ENCODE assay signal across 9 cellular contexts in the genomic region with DNA sequence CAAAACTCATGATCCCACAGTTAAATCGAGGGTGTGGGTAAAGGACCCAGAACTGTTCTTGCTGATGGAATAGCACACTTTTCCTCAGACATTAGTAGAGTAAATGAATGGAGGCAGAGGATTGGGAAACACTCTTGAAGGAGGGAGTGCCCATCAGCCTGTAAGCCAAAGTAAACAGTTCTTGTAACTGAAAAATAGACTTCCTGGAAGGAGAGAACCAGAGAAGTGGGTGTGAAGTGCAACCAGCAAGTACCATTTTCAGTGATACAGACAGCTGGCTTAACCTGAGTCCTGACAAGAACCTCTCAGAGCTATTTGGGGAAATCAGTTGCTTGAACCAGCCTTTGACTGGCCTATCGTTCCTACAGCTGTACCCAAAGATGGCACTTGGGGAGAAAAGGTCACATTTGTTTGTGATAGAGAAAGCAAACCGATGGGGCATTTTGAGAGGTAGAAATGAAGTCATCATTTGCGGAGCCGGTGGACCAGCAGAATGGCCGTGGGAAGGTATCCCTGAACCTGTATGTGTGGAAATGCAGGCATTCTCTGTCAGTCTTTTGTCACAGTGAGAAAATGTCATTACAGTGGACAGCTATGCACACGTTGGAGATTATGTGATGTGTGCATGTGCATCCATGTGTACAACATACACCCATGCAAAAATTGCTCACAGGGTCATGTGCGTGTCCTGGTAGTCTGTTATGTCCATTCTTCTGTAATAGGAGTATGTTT. TPM values are rescaled to one million over a fixed set of nuclear protein-coding genes. Genes with fewer than 3 reads are reported as not detected.
A peak's percentile ranks its signal among the peaks of the same experiment; 100 is the strongest.
DNase-seq lines count a peak whose midpoint lies in the region; ATAC-seq and TF ChIP-seq lines count a peak whose summit lies in the region.
"Had no signal": no experiment of that assay in that cellular context is flagged by ENCODE, and none has a peak within 500 bp of the region (broad histone marks: within the 10 kb centered on the region; RNA-seq: fewer than 3 reads in every experiment).

No MANE protein-coding gene starts in this region.

- no peak overlapping the region for H3K4me3 Mint-ChIP-seq in activated CD4-positive, alpha-beta T cell treated with anti-CD3 and anti-CD28 coated beads, Interleukin-2, amount 10 ng/mL, durations not matched to agents 7 days and 5 days
- H3K4me3 Mint-ChIP-seq in CD4-positive, alpha-beta memory T cell, result peak overlapping the region in 1 of 8 donors; percentile 20

- H3K9me3 Mint-ChIP-seq in activated CD4-positive, alpha-beta T cell treated with anti-CD3 and anti-CD28 coated beads, Interleukin-2, amount 10 ng/mL, durations not matched to agents 7 days and 5 days, result peaks cover 2% of the 10 kb centered on the region
- H3K9me3 Mint-ChIP-seq in CD4-positive, alpha-beta memory T cell, result no peaks in the 10 kb centered on the region

- TF ChIP-seq CTCF in transverse colon (IDR thresholded peaks at IDR 0.05), result no peak

- H3K4me1 ChIP-seq in transverse colon, result peaks cover 67 to 90% (median 76%) of the 10 kb centered on the region in 4 donors
- no peaks in the 10 kb centered on the region for H3K4me1 ChIP-seq in CD4-positive, alpha-beta memory T cell (ENCODE audit: insufficient read depth, low read length)

- in situ Hi-C loops in transverse colon (cut with MboI; ENCODE audit: low pct_ligation_motif_present in 1 of 4, low pct_unique_long_range_greater_than_20kb in 1 of 4, low sequenced_read_pairs in 3 of 4), result loop anchor here in 3 of 4 donors (25.0 kb wide), 2 partner anchors 89 to 114 kb away; no protein-coding TSS in a partner anchor

- WGBS in transverse colon (ENCODE audit: low coverage in 1 of 2), 2 donors, result 55 to 57% methylated on average over 5 to 8 of the region's 8 CpGs

- CTCF ChIA-PET in activated CD4-positive, alpha-beta T cell treated with anti-CD3 and anti-CD28 coated beads, Interleukin-2, amount 10 ng/mL, durations not matched to agents 7 days and 5 days (lab: Charles Lee), result no interaction called here
- CTCF ChIA-PET in CD4-positive, alpha-beta memory T cell (lab: Charles Lee; ENCODE audit: partially characterized antibody), result no interaction called here

- no peaks in the 10 kb centered on the region for H3K27me3 ChIP-seq in transverse colon
- no peaks in the 10 kb centered on the region for H3K27me3 ChIP-seq in CD4-positive, alpha-beta memory T cell (ENCODE audit: insufficient read depth, low read length)

- ATAC-seq in GM21576 (IDR thresholded peaks at IDR 0.05; ENCODE audit: unreplicated experiment), result no peak
- ATAC-seq in HG02642 (IDR thresholded peaks at IDR 0.05; ENCODE audit: poor library complexity, unreplicated experiment), result no peak

- peak overlapping the region; percentile 64 to 83 (median 75) for H3K27ac ChIP-seq in transverse colon
- no peak overlapping the region for H3K27ac ChIP-seq in CD4-positive, alpha-beta memory T cell (ENCODE audit: low read depth, low read length)

- no peaks in the 10 kb centered on the region for H3K36me3 ChIP-seq in transverse colon
- H3K36me3 ChIP-seq in CD4-positive, alpha-beta memory T cell (ENCODE audit: insufficient read depth, low read length), result no peaks in the 10 kb centered on the region

- no peak overlapping the region for H3K4me3 ChIP-seq in transverse colon
- H3K4me3 ChIP-seq in CD4-positive, alpha-beta memory T cell (ENCODE audit: low read length in 2 of 2), result no peak overlapping the region

- peaks cover 2% of the 10 kb centered on the region for H3K27me3 Mint-ChIP-seq in activated CD4-positive, alpha-beta T cell treated with anti-CD3 and anti-CD28 coated beads, Interleukin-2, amount 10 ng/mL, durations not matched to agents 7 days and 5 days
- peaks cover 0 to 4% of the 10 kb centered on the region in 2 donors for H3K27me3 Mint-ChIP-seq in CD4-positive, alpha-beta memory T cell

- intact Hi-C loops in transverse colon (cut with DNase I; ENCODE audit: low total_unique reads), result no loop called here
- intact Hi-C loops in CD4-positive, alpha-beta memory T cell (cut with micrococcal nuclease), result no loop called here

- H3K27ac Mint-ChIP-seq in activated CD4-positive, alpha-beta T cell treated with anti-CD3 and anti-CD28 coated beads, Interleukin-2, amount 10 ng/mL, durations not matched to agents 7 days and 5 days, result peak overlapping the region; percentile 31
- H3K27ac Mint-ChIP-seq in CD4-positive, alpha-beta memory T cell, result no peak overlapping the region

- no peak for TF ChIP-seq POLR2A in transverse colon (IDR thresholded peaks at IDR 0.05)

- DNase-seq in activated CD4-positive, alpha-beta T cell treated with anti-CD3 and anti-CD28 coated beads, Interleukin-2, amount 10 ng/mL, durations not matched to agents 7 days and 5 days, result no peak
- DNase-seq in activated CD4-positive, alpha-beta T cell treated with anti-CD3 and anti-CD28 coated beads for 1 hour, result no peak
- DNase-seq in amniotic epithelial cell (ENCODE audit: low read depth) (peak; percentile 80), kidney glomerular epithelial cell (lab: John Stamatoyannopoulos, UW) (peak; percentile 60), transverse colon (peak; percentile 43)
- no peak for DNase-seq in CD4-positive, alpha-beta memory T cell
- DNase-seq: hypothalamus had no signal

- H3K9me3 ChIP-seq in transverse colon, result no peaks in the 10 kb centered on the region
- no peaks in the 10 kb centered on the region for H3K9me3 ChIP-seq in CD4-positive, alpha-beta memory T cell (ENCODE audit: control insufficient read depth in 1 of 2, low read length in 2 of 2)

- H3K4me1 Mint-ChIP-seq in activated CD4-positive, alpha-beta T cell treated with anti-CD3 and anti-CD28 coated beads, Interleukin-2, amount 10 ng/mL, durations not matched to agents 7 days and 5 days, result peaks cover 15% of the 10 kb centered on the region
- H3K4me1 Mint-ChIP-seq in CD4-positive, alpha-beta memory T cell, result peaks cover 7 to 12% (median 10%) of the 10 kb centered on the region in 4 donors

- H3K36me3 Mint-ChIP-seq in activated CD4-positive, alpha-beta T cell treated with anti-CD3 and anti-CD28 coated beads, Interleukin-2, amount 10 ng/mL, durations not matched to agents 7 days and 5 days (ENCODE audit: low read depth), result no peaks in the 10 kb centered on the region
- H3K36me3 Mint-ChIP-seq in CD4-positive, alpha-beta memory T cell, result no peaks in the 10 kb centered on the region

- TF ChIP-seq EP300 in transverse colon (IDR thresholded peaks at IDR 0.05; ENCODE audit: low read depth), result peak; percentile 75

- POLR2A ChIA-PET in activated CD4-positive, alpha-beta T cell treated with anti-CD3 and anti-CD28 coated beads, Interleukin-2, amount 10 ng/mL, durations not matched to agents 7 days and 5 days (lab: Charles Lee), result no interaction called here
- POLR2A ChIA-PET in CD4-positive, alpha-beta memory T cell (lab: Charles Lee; ENCODE audit: partially characterized antibody), result no interaction called here

RNA-seq across cellular contexts. Expression of gene CRIM1, which starts 17.7 kb away (rescaled TPM):
- total RNA-seq in activated CD4-positive, alpha-beta T cell treated with anti-CD3 and anti-CD28 coated beads, Interleukin-2, amount 10 ng/mL, durations not matched to agents 7 days and 5 days, result 1 to 10 TPM; 1.8 to 2.3 TPM
- 100 to 1,000 TPM in 1 of 4 donors, 10 to 100 TPM in 3; 73.7 to 134 (median 80.7) TPM for total RNA-seq in transverse colon
- total RNA-seq in CD4-positive, alpha-beta memory T cell, result 10 to 100 TPM in 1 of 2 experiments, 1 to 10 TPM in 1; 6.8 to 12.0 TPM
- under 1 TPM in 1 of 2 donors, not detected in 1; 0.91 TPM for polyA plus RNA-seq in CD4-positive, alpha-beta memory T cell

Comparison
In these comparisons a context has a peak if more than half of its experiments do, and no peak if none do; other contexts are left out.
1. DNase-seq: peak in amniotic epithelial cell (single experiment), kidney glomerular epithelial cell (single experiment) and transverse colon (single experiment); none in activated CD4-positive, alpha-beta T cell treated with anti-CD3 and anti-CD28 coated beads, Interleukin-2, amount 10 ng/mL, durations not matched to agents 7 days and 5 days (single experiment), activated CD4-positive, alpha-beta T cell treated with anti-CD3 and anti-CD28 coated beads for 1 hour (single experiment) and CD4-positive, alpha-beta memory T cell (0 of 5).
2. RNA of gene CRIM1, which starts 17.7 kb away (total RNA-seq): 73.7 to 134 TPM in transverse colon; 6.8 to 12.0 TPM in CD4-positive, alpha-beta memory T cell and 1.8 to 2.3 TPM in activated CD4-positive, alpha-beta T cell treated with anti-CD3 and anti-CD28 coated beads, Interleukin-2, amount 10 ng/mL, durations not matched to agents 7 days and 5 days; every median in the first group is over 4 times any median in the second.